In genomic region chr14:97379091-97379531, GRCh38 we compare ENCODE assay signal across 14 cellular contexts.
DNase-seq lines count a peak whose midpoint lies in the region; ATAC-seq and TF ChIP-seq lines count a peak whose summit lies in the region.
"Had no signal": no experiment of that assay in that cellular context is flagged by ENCODE, and none has a peak within 500 bp of the region (broad histone marks: within the 10 kb centered on the region; RNA-seq: fewer than 3 reads in every experiment).

No MANE protein-coding gene starts in this region.

- H3K27ac Mint-ChIP-seq in activated CD8-positive, alpha-beta memory T cell treated with anti-CD3 and anti-CD28 coated beads, Interleukin-2, amount 10 ng/mL, durations not matched to agents 7 days and 5 days, result peak overlapping the region; percentile 87
- H3K27ac Mint-ChIP-seq in stimulated activated effector memory CD8-positive, alpha-beta T cell treated with anti-CD3 and anti-CD28 coated beads, Interleukin-12 subunit alpha, Interleukin-12 subunit beta, amount 100 ng/mL, for 72 hours, result peak overlapping the region; percentile 93

- H3K27me3 ChIP-seq in effector memory CD4-positive, alpha-beta T cell (replicated peaks; ENCODE audit: control insufficient read depth, insufficient read depth, low read length, poor library complexity, severe bottlenecking), result no peaks in the 10 kb centered on the region

- TF ChIP-seq CTCF in GM13977 (IDR thresholded peaks at IDR 0.05; ENCODE audit: extremely low read depth, insufficient read depth, missing control alignments), result no peak

- no peaks in the 10 kb centered on the region for H3K9me3 ChIP-seq in effector memory CD4-positive, alpha-beta T cell (ENCODE audit: control insufficient read depth, low read length)
- H3K9me3 ChIP-seq: tibial artery had no signal

- in situ Hi-C loops in GM13977 (cut with MboI; ENCODE audit: low pct_unique_long_range_greater_than_20kb, low sequenced_read_pairs, unreplicated experiment), result no loop called here

- peaks cover 56% of the 10 kb centered on the region for H3K4me1 Mint-ChIP-seq in activated CD8-positive, alpha-beta memory T cell treated with anti-CD3 and anti-CD28 coated beads, Interleukin-2, amount 10 ng/mL, durations not matched to agents 7 days and 5 days
- H3K4me1 Mint-ChIP-seq in stimulated activated effector memory CD8-positive, alpha-beta T cell treated with anti-CD3 and anti-CD28 coated beads, Interleukin-12 subunit alpha, Interleukin-12 subunit beta, amount 100 ng/mL, for 72 hours, result peaks cover 64% of the 10 kb centered on the region

- peaks cover 20% of the 10 kb centered on the region for H3K36me3 Mint-ChIP-seq in activated CD8-positive, alpha-beta memory T cell treated with anti-CD3 and anti-CD28 coated beads, Interleukin-2, amount 10 ng/mL, durations not matched to agents 7 days and 5 days
- H3K36me3 Mint-ChIP-seq in stimulated activated effector memory CD8-positive, alpha-beta T cell treated with anti-CD3 and anti-CD28 coated beads, Interleukin-12 subunit alpha, Interleukin-12 subunit beta, amount 100 ng/mL, for 72 hours, result no peaks in the 10 kb centered on the region

- DNase-seq in activated T-cell treated with anti-CD3 and anti-CD28 coated beads for 24 hours (ENCODE audit: low read depth) (peak; percentile 18), activated T-cell treated with anti-CD3 and anti-CD28 coated beads for 4 hours (no peak), NCI-H1092 treated with DMSO at 0.1 percent for 48 hours (lab: John Stamatoyannopoulos, UW) (no peak), GM13977 (ENCODE audit: low spot score) (no peak), NCI-H526 (lab: John Stamatoyannopoulos, UW) (no peak)
- DNase-seq in activated CD8-positive, alpha-beta memory T cell treated with anti-CD3 and anti-CD28 coated beads, Interleukin-2, amount 10 ng/mL, durations not matched to agents 7 days and 5 days, result peak; percentile 85
- peak in 2 of 3 donors; percentile 1 to 3 for DNase-seq in effector memory CD4-positive, alpha-beta T cell
- peak in 1 of 2 donors; percentile 66 for DNase-seq in stimulated activated effector memory CD8-positive, alpha-beta T cell treated with anti-CD3 and anti-CD28 coated beads, Interleukin-12 subunit alpha, Interleukin-12 subunit beta, amount 100 ng/mL, for 72 hours (ENCODE audit: low spot score in 2 of 2)
- DNase-seq: amygdala, occipital lobe, tibial artery had no signal

- H3K27me3 Mint-ChIP-seq in activated CD8-positive, alpha-beta memory T cell treated with anti-CD3 and anti-CD28 coated beads, Interleukin-2, amount 10 ng/mL, durations not matched to agents 7 days and 5 days, result no peaks in the 10 kb centered on the region

- H3K27ac ChIP-seq in effector memory CD4-positive, alpha-beta T cell (ENCODE audit: insufficient read depth, low read length, poor library complexity, severe bottlenecking), result peak overlapping the region; percentile 36
- H3K27ac ChIP-seq: coronary artery, tibial artery, VCaP had no signal

- CTCF ChIA-PET in activated CD8-positive, alpha-beta memory T cell treated with anti-CD3 and anti-CD28 coated beads, Interleukin-2, amount 10 ng/mL, durations not matched to agents 7 days and 5 days (lab: Charles Lee), result interaction anchor here (0.5 to 1.4 kb wide), 4 partner anchors 12 to 324 kb away, joined by 3 to 4 read pairs (median 3); no protein-coding TSS in a partner anchor

- ATAC-seq in activated CD8-positive, alpha-beta memory T cell treated with anti-CD3 and anti-CD28 coated beads, Interleukin-2, amount 10 ng/mL, durations not matched to agents 7 days and 5 days, result peak; percentile 65
- ATAC-seq in stimulated activated effector memory CD8-positive, alpha-beta T cell treated with anti-CD3 and anti-CD28 coated beads, Interleukin-12 subunit alpha, Interleukin-12 subunit beta, amount 100 ng/mL, for 72 hours, result peak; percentile 19
- ATAC-seq: HCT116 had no signal

- peaks cover 30% of the 10 kb centered on the region for H3K4me1 ChIP-seq in effector memory CD4-positive, alpha-beta T cell (ENCODE audit: control insufficient read depth, insufficient read depth, low read length, poor library complexity, severe bottlenecking)
- H3K4me1 ChIP-seq: tibial artery had no signal

- no peaks in the 10 kb centered on the region for H3K36me3 ChIP-seq in effector memory CD4-positive, alpha-beta T cell (ENCODE audit: control insufficient read depth, insufficient read depth, low read length)
- H3K36me3 ChIP-seq: tibial artery had no signal

- peaks cover 4% of the 10 kb centered on the region for H3K9me3 Mint-ChIP-seq in activated CD8-positive, alpha-beta memory T cell treated with anti-CD3 and anti-CD28 coated beads, Interleukin-2, amount 10 ng/mL, durations not matched to agents 7 days and 5 days (ENCODE audit: low read depth)
- no peaks in the 10 kb centered on the region for H3K9me3 Mint-ChIP-seq in stimulated activated effector memory CD8-positive, alpha-beta T cell treated with anti-CD3 and anti-CD28 coated beads, Interleukin-12 subunit alpha, Interleukin-12 subunit beta, amount 100 ng/mL, for 72 hours

- H3K4me3 Mint-ChIP-seq in activated CD8-positive, alpha-beta memory T cell treated with anti-CD3 and anti-CD28 coated beads, Interleukin-2, amount 10 ng/mL, durations not matched to agents 7 days and 5 days, result peak overlapping the region; percentile 46
- H3K4me3 Mint-ChIP-seq in stimulated activated effector memory CD8-positive, alpha-beta T cell treated with anti-CD3 and anti-CD28 coated beads, Interleukin-12 subunit alpha, Interleukin-12 subunit beta, amount 100 ng/mL, for 72 hours, result peak overlapping the region; percentile 58

- peak overlapping the region; percentile 10 for H3K4me3 ChIP-seq in effector memory CD4-positive, alpha-beta T cell (ENCODE audit: insufficient read depth, low read depth, low read length, poor library complexity, severe bottlenecking)
- H3K4me3 ChIP-seq: coronary artery, tibial artery had no signal

Comparison
In these comparisons a context has a peak if more than half of its experiments do, and no peak if none do; other contexts are left out.
1. DNase-seq: peak in activated T-cell treated with anti-CD3 and anti-CD28 coated beads for 24 hours (single experiment), activated CD8-positive, alpha-beta memory T cell treated with anti-CD3 and anti-CD28 coated beads, Interleukin-2, amount 10 ng/mL, durations not matched to agents 7 days and 5 days (single experiment) and effector memory CD4-positive, alpha-beta T cell (2 of 3); none in activated T-cell treated with anti-CD3 and anti-CD28 coated beads for 4 hours (single experiment), NCI-H1092 treated with DMSO at 0.1 percent for 48 hours (single experiment), GM13977 (single experiment) and NCI-H526 (0 of 2).